In the genomic region with DNA sequence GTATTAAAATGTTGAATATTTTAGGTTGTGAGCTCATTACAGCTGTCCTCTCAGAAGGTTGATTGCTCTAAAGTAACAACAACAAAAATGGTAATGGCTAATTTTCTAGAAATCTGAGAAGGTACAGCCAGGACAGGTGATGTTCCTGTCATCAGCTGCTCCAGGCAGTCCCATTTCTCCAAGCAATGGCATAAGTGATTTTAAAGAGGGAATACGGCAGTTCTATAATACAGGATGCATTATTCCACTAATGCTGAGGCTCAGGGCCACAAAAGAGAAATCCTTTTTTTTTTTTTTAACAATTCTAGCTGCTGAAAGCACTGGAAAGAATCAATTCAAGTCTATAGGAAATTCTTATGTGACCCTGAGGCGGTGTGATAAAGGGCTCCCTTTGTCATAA, we compare ENCODE assay signal across 34 cellular contexts.
"Had no signal": no experiment of that assay in that cellular context is flagged by ENCODE, and none has a peak within 500 bp of the region (broad histone marks: within the 10 kb centered on the region; RNA-seq: fewer than 3 reads in every experiment).

No MANE protein-coding gene starts in this region.

- H3K27me3 ChIP-seq: Peyer's patch had no signal

- H3K4me1 Mint-ChIP-seq: activated B cell treated with CpG ODN at 0.5 μM for 24 hours; activated naive CD4-positive, alpha-beta T cell treated with anti-CD3 and anti-CD28 coated beads, Interleukin-2, amount 10 ng/mL, durations not matched to agents 7 days and 5 days; activated naive CD8-positive, alpha-beta T cell treated with anti-CD3 and anti-CD28 coated beads, Interleukin-2, amount 50 U/mL, for 24 hours had no signal

- H3K27ac Mint-ChIP-seq: activated B cell treated with CpG ODN at 0.5 μM for 24 hours; activated CD4-positive, alpha-beta memory T cell treated with anti-CD3 and anti-CD28 coated beads for 36 hours; activated naive CD4-positive, alpha-beta T cell treated with anti-CD3 and anti-CD28 coated beads, Interleukin-2, amount 10 ng/mL, durations not matched to agents 7 days and 5 days; activated naive CD8-positive, alpha-beta T cell; activated naive CD8-positive, alpha-beta T cell treated with anti-CD3 and anti-CD28 coated beads, Interleukin-2, amount 50 U/mL, for 24 hours; brain had no signal

- FAIRE-seq: bronchial epithelial cell, K562 had no signal

- H3K4me3 Mint-ChIP-seq: activated B cell treated with CpG ODN at 0.5 μM for 24 hours; activated CD4-positive, alpha-beta memory T cell treated with anti-CD3 and anti-CD28 coated beads for 36 hours; activated naive CD4-positive, alpha-beta T cell treated with anti-CD3 and anti-CD28 coated beads, Interleukin-2, amount 10 ng/mL, durations not matched to agents 7 days and 5 days; activated naive CD8-positive, alpha-beta T cell; activated naive CD8-positive, alpha-beta T cell treated with anti-CD3 and anti-CD28 coated beads, Interleukin-2, amount 50 U/mL, for 24 hours; brain had no signal

- H3K27ac ChIP-seq: Peyer's patch, RWPE1, VCaP had no signal

- DNase-seq: activated B cell treated with CpG ODN at 0.5 μM for 24 hours; activated CD4-positive, alpha-beta memory T cell treated with anti-CD3 and anti-CD28 coated beads for 36 hours; activated CD4-positive, alpha-beta T cell treated with anti-CD3 and anti-CD28 coated beads for 4 hours; activated CD4-positive, alpha-beta T cell treated with anti-CD3 and anti-CD28 coated beads, Interleukin-2, amount 50 U/mL, for 1 hour; activated CD4-positive, CD25-positive, alpha-beta regulatory T cell treated with anti-CD3 and anti-CD28 coated beads, Interleukin-2, amount 50 U/mL, for 72 hours; activated CD8-positive, alpha-beta memory T cell treated with anti-CD3 and anti-CD28 coated beads, Interleukin-2, amount 50 U/mL, for 48 hours; activated effector memory CD4-positive, alpha-beta T cell treated with Interleukin-2 at 50 U/mL for 16 hours; activated naive CD4-positive, alpha-beta T cell treated with anti-CD3 and anti-CD28 coated beads, Interleukin-2, amount 10 ng/mL, durations not matched to agents 7 days and 5 days; activated naive CD8-positive, alpha-beta T cell treated with anti-CD3 and anti-CD28 coated beads, Interleukin-2, amount 50 U/mL, for 24 hours; activated T-cell treated with anti-CD3 and anti-CD28 coated beads, Interleukin-2, amount 50 U/mL, for 48 hours; anterior cingulate cortex; caudate nucleus; cerebellar nuclear complex; NCI-H1436 treated with DMSO at 0.1 percent for 48 hours; NCI-H187 treated with DMSO at 0.1 percent for 48 hours; NCI-H2081 treated with DMSO at 0.1 percent for 48 hours; NCI-H345; NCI-H526; NCI-H82; NK-92 treated with Interleukin-12 subunit alpha and Interleukin-12 subunit beta, amount 100 ng/mL, for 24 hours; PC-3; Peyer's patch; SIG-M5; SW 1271; T-helper 1 cell; T-helper 2 cell; T-helper 9 cell had no signal

- H3K36me3 Mint-ChIP-seq: activated CD4-positive, alpha-beta memory T cell treated with anti-CD3 and anti-CD28 coated beads for 36 hours; activated naive CD4-positive, alpha-beta T cell treated with anti-CD3 and anti-CD28 coated beads, Interleukin-2, amount 10 ng/mL, durations not matched to agents 7 days and 5 days; activated naive CD8-positive, alpha-beta T cell; brain had no signal

- H3K4me1 ChIP-seq: Peyer's patch had no signal

- ATAC-seq: activated naive CD8-positive, alpha-beta T cell treated with anti-CD3 and anti-CD28 coated beads, Interleukin-2, amount 50 U/mL, for 24 hours; K562; PC-3; Right ventricle myocardium inferior had no signal

- H3K9me3 Mint-ChIP-seq: activated B cell treated with CpG ODN at 0.5 μM for 24 hours; activated CD4-positive, alpha-beta memory T cell treated with anti-CD3 and anti-CD28 coated beads for 36 hours; activated naive CD4-positive, alpha-beta T cell treated with anti-CD3 and anti-CD28 coated beads, Interleukin-2, amount 10 ng/mL, durations not matched to agents 7 days and 5 days; activated naive CD8-positive, alpha-beta T cell treated with anti-CD3 and anti-CD28 coated beads, Interleukin-2, amount 50 U/mL, for 24 hours had no signal
